Comparison of ENCODE assay signal across 13 cellular contexts in genomic region chr9:95857122-95857521, GRCh38. TPM values are rescaled to one million over a fixed set of nuclear protein-coding genes. Genes with fewer than 3 reads are reported as not detected.
DNase-seq lines count a peak whose midpoint lies in the region; ATAC-seq and TF ChIP-seq lines count a peak whose summit lies in the region.
"Had no signal": no experiment of that assay in that cellular context is flagged by ENCODE, and none has a peak within 500 bp of the region (broad histone marks: within the 10 kb centered on the region; RNA-seq: fewer than 3 reads in every experiment).

No MANE protein-coding gene starts in this region.

- ATAC-seq in activated CD8-positive, alpha-beta T cell treated with anti-CD3 and anti-CD28 coated beads for 36 hours = no peak
- ATAC-seq in upper lobe of right lung = no peak
- ATAC-seq: CD8-positive, alpha-beta T cell had no signal

- H3K4me1 Mint-ChIP-seq in HFFc6 (ENCODE audit: low read depth) (peaks cover 71% of the 10 kb centered on the region), endothelial cell (ENCODE audit: unreplicated experiment) (no peaks in the 10 kb centered on the region)
- H3K4me1 Mint-ChIP-seq in activated CD8-positive, alpha-beta T cell treated with anti-CD3 and anti-CD28 coated beads for 36 hours (ENCODE audit: low read depth) = peaks cover 29% of the 10 kb centered on the region

- no peaks in the 10 kb centered on the region for H3K36me3 ChIP-seq in upper lobe of right lung

- POLR2A ChIA-PET in AG04450 (lab: Yijun Ruan, JAX) = interaction anchor here (0.5 to 1.1 kb wide), 2 partner anchors 9 to 18 kb away, joined by 3 to 4 read pairs; partner anchors contain the start of gene ERCC6L2
- POLR2A ChIA-PET in RWPE1 (lab: Yijun Ruan, JAX; ENCODE audit: low non-redundant PET) = no interaction called here
- POLR2A ChIA-PET in activated CD8-positive, alpha-beta T cell treated with anti-CD3 and anti-CD28 coated beads for 36 hours (lab: Charles Lee) = no interaction called here

- intact Hi-C loops in activated CD8-positive, alpha-beta T cell treated with anti-CD3 and anti-CD28 coated beads for 36 hours (cut with micrococcal nuclease) = no loop called here
- intact Hi-C loops in upper lobe of right lung (cut with DNase I) = no loop called here

- H3K27me3 ChIP-seq in AG04450 (ENCODE audit: control insufficient read depth, insufficient read depth, low read length) (no peaks in the 10 kb centered on the region), upper lobe of right lung (no peaks in the 10 kb centered on the region)

- peak overlapping the region; percentile 1 for H3K27ac Mint-ChIP-seq in HFFc6
- no peak overlapping the region for H3K27ac Mint-ChIP-seq in endothelial cell (ENCODE audit: unreplicated experiment)
- H3K27ac Mint-ChIP-seq in activated CD8-positive, alpha-beta T cell treated with anti-CD3 and anti-CD28 coated beads for 36 hours = no peak overlapping the region
- H3K27ac Mint-ChIP-seq: CD8-positive, alpha-beta T cell; T-helper 2 cell treated with Interferon-gamma antibody and Interleukin-4, amounts not matched to agents 5 μg/mL and 100 μg/mL, for 36 hours had no signal

- no peak overlapping the region for H3K27ac ChIP-seq in AG04450 (ENCODE audit: low read depth, low read length)
- H3K27ac ChIP-seq in RWPE1 = peak overlapping the region; percentile 94
- no peak overlapping the region for H3K27ac ChIP-seq in upper lobe of right lung

- H3K27me3 Mint-ChIP-seq in HFFc6 (ENCODE audit: insufficient read depth) (no peaks in the 10 kb centered on the region; the same call in 1 of the 2 replicates), endothelial cell (ENCODE audit: unreplicated experiment) (peaks cover 1% of the 10 kb centered on the region)
- no peaks in the 10 kb centered on the region for H3K27me3 Mint-ChIP-seq in activated CD8-positive, alpha-beta T cell treated with anti-CD3 and anti-CD28 coated beads for 36 hours

- H3K9me3 Mint-ChIP-seq in HFFc6 (peaks cover 6% of the 10 kb centered on the region), endothelial cell (ENCODE audit: unreplicated experiment) (no peaks in the 10 kb centered on the region)
- peaks cover 7% of the 10 kb centered on the region for H3K9me3 Mint-ChIP-seq in activated CD8-positive, alpha-beta T cell treated with anti-CD3 and anti-CD28 coated beads for 36 hours

- peaks cover 7% of the 10 kb centered on the region for H3K36me3 Mint-ChIP-seq in HFFc6 (ENCODE audit: low read depth)
- no peaks in the 10 kb centered on the region for H3K36me3 Mint-ChIP-seq in endothelial cell (ENCODE audit: low read depth, unreplicated experiment)
- peaks cover 2% of the 10 kb centered on the region for H3K36me3 Mint-ChIP-seq in activated CD8-positive, alpha-beta T cell treated with anti-CD3 and anti-CD28 coated beads for 36 hours (ENCODE audit: low read depth)

- DNase-seq in AG04450 (ENCODE audit: low read depth, low spot score) (peak; percentile 76), HFFc6 (peak; percentile 35), RWPE1 (ENCODE audit: low spot score) (peak; percentile 93), glomerular visceral epithelial cell (ENCODE audit: extremely low spot score) (peak; percentile 51), endothelial cell (ENCODE audit: low spot score) (no peak), NCI-H2196 (lab: John Stamatoyannopoulos, UW; ENCODE audit: unreplicated experiment) (no peak), upper lobe of right lung (no peak)
- DNase-seq in activated CD8-positive, alpha-beta T cell treated with anti-CD3 and anti-CD28 coated beads for 36 hours = no peak
- DNase-seq: activated effector memory CD4-positive, alpha-beta T cell treated with Interleukin-2 at 50 U/mL for 16 hours; CD8-positive, alpha-beta T cell; foreskin melanocyte; NCI-H1048 had no signal

- H3K4me1 ChIP-seq in upper lobe of right lung = no peaks in the 10 kb centered on the region

- no peak for TF ChIP-seq CTCF in AG04450 (IDR thresholded peaks at IDR 0.05; ENCODE audit: low read depth, low read length)
- no peak for TF ChIP-seq CTCF in HFFc6 (IDR thresholded peaks at IDR 0.05)
- no peak for TF ChIP-seq CTCF in RWPE1 (conservative IDR thresholded peaks at IDR 0.05; ENCODE audit: low read depth)
- no peak for TF ChIP-seq CTCF in endothelial cell (IDR thresholded peaks at IDR 0.05; ENCODE audit: unreplicated experiment)
- TF ChIP-seq CTCF in activated CD8-positive, alpha-beta T cell treated with anti-CD3 and anti-CD28 coated beads for 36 hours (IDR thresholded peaks at IDR 0.05) = no peak
- no peak for TF ChIP-seq CTCF in upper lobe of right lung (IDR thresholded peaks at IDR 0.05)

- peak overlapping the region; percentile 2; the same call in 1 of the 2 replicates for H3K4me3 Mint-ChIP-seq in HFFc6
- no peak overlapping the region for H3K4me3 Mint-ChIP-seq in endothelial cell (ENCODE audit: unreplicated experiment)
- H3K4me3 Mint-ChIP-seq in activated CD8-positive, alpha-beta T cell treated with anti-CD3 and anti-CD28 coated beads for 36 hours = no peak overlapping the region
- H3K4me3 Mint-ChIP-seq: CD8-positive, alpha-beta T cell; T-helper 2 cell treated with Interferon-gamma antibody and Interleukin-4, amounts not matched to agents 5 μg/mL and 100 μg/mL, for 36 hours had no signal

- H3K4me3 ChIP-seq in AG04450 (ENCODE audit: low read depth, low read length) (no peak overlapping the region), upper lobe of right lung (no peak overlapping the region)

- H3K9me3 ChIP-seq in AG04450 (ENCODE audit: control insufficient read depth, insufficient read depth, low read length) (no peaks in the 10 kb centered on the region), upper lobe of right lung (peaks cover 3% of the 10 kb centered on the region)

- CTCF ChIA-PET in AG04450 (lab: Charles Lee) (no interaction called here), RWPE1 (lab: Yijun Ruan, JAX) (no interaction called here)
- CTCF ChIA-PET in activated CD8-positive, alpha-beta T cell treated with anti-CD3 and anti-CD28 coated beads for 36 hours (lab: Charles Lee) = no interaction called here

RNA-seq across cellular contexts. Expression of gene ERCC6L2, which starts 18.4 kb away (rescaled TPM):
- polyA plus RNA-seq in AG04450 (2011; rRNA removed) = 30.1 and 39.1 TPM in 2 replicates
- polyA minus RNA-seq in AG04450 (2011; rRNA and poly(A)+ RNA removed) = 66.2 and 113 TPM in 2 replicates
- total RNA-seq in HFFc6 (2021; fragmentation: NEBNext Ultra II Directional; extraction: Animal tissue kit (Norgen Biotek cat#: 25700)) = 10 to 100 TPM; 26.2 to 31.4 (median 29.7) TPM
- total RNA-seq in endothelial cell (ENCODE audit: unreplicated experiment) (40.5 TPM), upper lobe of right lung (43.8 TPM)
- total RNA-seq in activated CD8-positive, alpha-beta T cell treated with anti-CD3 and anti-CD28 coated beads for 36 hours = 10 to 100 TPM; 31.2 to 34.7 TPM

Comparison
In these comparisons a context has a peak if more than half of its experiments do, and no peak if none do; other contexts are left out.
1. DNase-seq: peak in AG04450 (single experiment), HFFc6 (single experiment), RWPE1 (single experiment) and glomerular visceral epithelial cell (single experiment); none in endothelial cell (single experiment), NCI-H2196 (single experiment), activated CD8-positive, alpha-beta T cell treated with anti-CD3 and anti-CD28 coated beads for 36 hours (single experiment) and upper lobe of right lung (single experiment).